1 cellular context compared by ENCODE assay signal in the genomic region with DNA sequence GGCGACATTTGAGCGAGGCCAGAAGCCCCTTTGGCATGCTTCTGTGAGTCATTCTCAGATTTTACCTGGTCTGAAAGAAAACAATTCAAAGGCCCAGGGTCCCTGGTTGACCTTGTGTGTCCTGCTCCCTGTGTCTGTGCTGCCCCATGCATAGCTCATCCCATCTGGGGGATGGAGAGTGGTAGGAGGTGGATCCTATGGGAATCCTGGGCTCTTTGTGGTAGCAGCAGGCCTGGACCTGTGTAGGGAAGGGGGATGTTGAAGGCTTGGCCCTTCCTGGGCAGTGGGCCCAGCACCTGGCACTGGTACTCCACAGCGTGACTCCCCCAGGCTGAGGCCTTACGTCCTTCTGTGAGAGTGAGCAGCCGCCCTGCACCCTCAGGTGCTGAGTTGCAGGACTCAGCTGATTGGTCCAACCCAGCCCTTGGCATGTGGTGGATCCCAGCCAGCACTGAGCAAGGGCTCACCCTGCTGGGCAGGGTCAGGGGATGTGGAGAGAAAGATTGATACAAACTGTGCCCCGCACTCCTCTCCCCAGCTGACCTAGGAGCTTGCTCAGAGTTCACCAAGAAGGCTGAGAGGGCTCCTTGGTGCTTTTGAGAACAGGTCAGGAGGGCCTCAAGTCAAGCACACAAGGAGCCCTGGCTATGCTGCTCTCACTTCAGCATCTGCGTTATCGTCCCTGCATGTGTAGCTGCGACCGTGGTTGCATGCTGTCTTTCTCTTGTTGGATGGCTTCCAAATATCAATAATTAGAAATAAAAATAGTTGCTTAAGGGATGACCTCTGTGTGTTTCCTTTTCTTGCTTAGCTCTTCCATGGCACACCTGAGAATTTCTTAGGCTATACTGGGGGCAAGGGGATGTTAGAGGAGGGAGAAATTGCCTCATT.
TF ChIP-seq lines count a peak whose summit lies in the region.

No MANE protein-coding gene starts in this region.

TF ChIP-seq in K562, 482 proteins besides CTCF, POLR2A, EP300 and RAD21:
- TF ChIP-seq ZNF785 (CRISPR knock-in tag; IDR thresholded peaks at IDR 0.05) = no peak
- TF ChIP-seq CHD2 (IDR thresholded peaks at IDR 0.05; ENCODE audit: low read depth, low read length) = no peak
- no peak for TF ChIP-seq DDX20 (tag; IDR thresholded peaks at IDR 0.05; ENCODE audit: low read depth)
- TF ChIP-seq, protein P1, sequence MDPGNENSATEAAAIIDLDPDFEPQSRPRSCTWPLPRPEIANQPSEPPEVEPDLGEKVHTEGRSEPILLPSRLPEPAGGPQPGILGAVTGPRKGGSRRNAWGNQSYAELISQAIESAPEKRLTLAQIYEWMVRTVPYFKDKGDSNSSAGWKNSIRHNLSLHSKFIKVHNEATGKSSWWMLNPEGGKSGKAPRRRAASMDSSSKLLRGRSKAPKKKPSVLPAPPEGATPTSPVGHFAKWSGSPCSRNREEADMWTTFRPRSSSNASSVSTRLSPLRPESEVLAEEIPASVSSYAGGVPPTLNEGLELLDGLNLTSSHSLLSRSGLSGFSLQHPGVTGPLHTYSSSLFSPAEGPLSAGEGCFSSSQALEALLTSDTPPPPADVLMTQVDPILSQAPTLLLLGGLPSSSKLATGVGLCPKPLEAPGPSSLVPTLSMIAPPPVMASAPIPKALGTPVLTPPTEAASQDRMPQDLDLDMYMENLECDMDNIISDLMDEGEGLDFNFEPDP (CRISPR knock-in tag; IDR thresholded peaks at IDR 0.05) = no peak
- TF ChIP-seq KDM1A (IDR thresholded peaks at IDR 0.05) = no peak
- no peak for TF ChIP-seq CCAR2 (IDR thresholded peaks at IDR 0.05; ENCODE audit: low read depth, low read length)
- TF ChIP-seq, protein P2, sequence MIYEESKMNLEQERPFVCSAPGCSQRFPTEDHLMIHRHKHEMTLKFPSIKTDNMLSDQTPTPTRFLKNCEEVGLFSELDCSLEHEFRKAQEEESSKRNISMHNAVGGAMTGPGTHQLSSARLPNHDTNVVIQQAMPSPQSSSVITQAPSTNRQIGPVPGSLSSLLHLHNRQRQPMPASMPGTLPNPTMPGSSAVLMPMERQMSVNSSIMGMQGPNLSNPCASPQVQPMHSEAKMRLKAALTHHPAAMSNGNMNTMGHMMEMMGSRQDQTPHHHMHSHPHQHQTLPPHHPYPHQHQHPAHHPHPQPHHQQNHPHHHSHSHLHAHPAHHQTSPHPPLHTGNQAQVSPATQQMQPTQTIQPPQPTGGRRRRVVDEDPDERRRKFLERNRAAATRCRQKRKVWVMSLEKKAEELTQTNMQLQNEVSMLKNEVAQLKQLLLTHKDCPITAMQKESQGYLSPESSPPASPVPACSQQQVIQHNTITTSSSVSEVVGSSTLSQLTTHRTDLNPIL (CRISPR knock-in tag; IDR thresholded peaks at IDR 0.05) = no peak
- TF ChIP-seq GABPB2 (CRISPR knock-in tag; conservative IDR thresholded peaks at IDR 0.05) = no peak
- no peak for TF ChIP-seq KHSRP (IDR thresholded peaks at IDR 0.05)
- TF ChIP-seq FOXA3 (CRISPR knock-in tag; conservative IDR thresholded peaks at IDR 0.05 in 1 of 2, IDR thresholded peaks at IDR 0.05 in 1 of 2) = no peak
- no peak for TF ChIP-seq KAT7 (CRISPR knock-in tag; IDR thresholded peaks at IDR 0.05; ENCODE audit: borderline replicate concordance)
- no peak for TF ChIP-seq TAF15 (IDR thresholded peaks at IDR 0.05; ENCODE audit: low read depth, low read length)
- TF ChIP-seq THRA (IDR thresholded peaks at IDR 0.05) = no peak
- no peak for TF ChIP-seq SIN3A (IDR thresholded peaks at IDR 0.05; ENCODE audit: borderline replicate concordance in 2 of 2, control insufficient read depth in 1 of 2, low read depth in 2 of 2, low read length in 2 of 2)
- no peak for TF ChIP-seq ZBTB12 (CRISPR knock-in tag; IDR thresholded peaks at IDR 0.05)
- no peak for TF ChIP-seq GABPA (tag; conservative IDR thresholded peaks at IDR 0.05; ENCODE audit: low read depth)
